1 cellular context compared by ENCODE assay signal in the genomic region with DNA sequence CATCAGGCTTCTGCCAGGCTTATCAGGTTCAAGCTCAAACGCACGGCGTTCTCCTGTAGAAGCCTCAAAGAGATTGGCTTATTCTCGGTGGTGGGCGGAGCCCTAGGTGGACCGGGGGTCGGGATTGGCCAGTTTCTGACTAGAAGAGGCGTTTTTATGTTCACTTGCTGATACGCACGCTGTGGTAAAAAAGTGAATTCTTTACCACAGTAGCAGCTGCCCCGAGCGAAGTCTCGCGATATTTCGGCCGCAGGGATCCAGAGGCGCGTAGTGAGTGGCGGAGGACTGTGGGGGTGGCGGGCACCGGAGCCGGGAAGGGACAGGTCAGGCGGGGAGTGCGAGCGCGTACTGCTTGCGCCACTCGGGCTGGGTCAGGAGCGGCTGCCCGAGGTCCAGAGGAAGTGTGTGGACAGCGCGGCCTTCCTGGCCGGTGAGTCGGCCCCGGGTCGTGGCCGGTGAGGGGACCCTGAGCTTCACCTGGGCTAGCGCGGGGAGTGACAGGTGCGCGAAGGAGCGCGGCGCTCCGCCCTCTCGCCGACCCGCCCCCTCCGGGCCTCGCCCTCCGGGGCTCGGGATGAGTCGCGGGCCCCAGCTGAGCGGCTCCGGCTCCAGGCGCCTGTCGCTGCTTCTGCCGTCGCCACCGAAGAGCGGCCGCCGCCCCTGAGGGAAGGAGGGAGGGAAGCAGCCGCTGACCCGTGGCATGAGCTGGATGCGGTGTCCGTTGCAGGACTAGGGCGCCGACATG.
A peak's percentile ranks its signal among the peaks of the same experiment; 100 is the strongest.
TF ChIP-seq lines count a peak whose summit lies in the region.

Gene DMXL1 (plus strand): TSS at position 260 of the 745 bp plus-strand sequence. CDS start 483 bp downstream, at position 743.

TF ChIP-seq in K562, 482 proteins besides CTCF, POLR2A, EP300 and RAD21 (continued from another document and continues in another):
- TF ChIP-seq ATF4 (CRISPR knock-in tag; IDR thresholded peaks at IDR 0.05): peak; percentile 63; the same call in 1 of the 2 replicates
- 0 out of 2 replicates have a peak, but pooled peaks have one; percentile 78 for TF ChIP-seq ZC3H4 (CRISPR knock-in tag; IDR thresholded peaks at IDR 0.05; ENCODE audit: borderline replicate concordance)
- peak; percentile 76; the same call in 1 of the 2 replicates for TF ChIP-seq HNRNPL (IDR thresholded peaks at IDR 0.05; ENCODE audit: low read depth, low read length)
- no peak for TF ChIP-seq HEY1 (CRISPR knock-in tag; IDR thresholded peaks at IDR 0.05; ENCODE audit: borderline replicate concordance)
- no peak for TF ChIP-seq ZNF79 (CRISPR knock-in tag; IDR thresholded peaks at IDR 0.05; ENCODE audit: low read depth)
- TF ChIP-seq RBM34 (IDR thresholded peaks at IDR 0.05; ENCODE audit: borderline replicate concordance, insufficient read depth, low read length): 0 out of 2 replicates have a peak, but pooled peaks have one; percentile 67
- TF ChIP-seq ZNF263 (CRISPR knock-in tag; IDR thresholded peaks at IDR 0.05; ENCODE audit: borderline replicate concordance): peak; percentile 48; the same call in 1 of the 2 replicates
- TF ChIP-seq, protein P1, sequence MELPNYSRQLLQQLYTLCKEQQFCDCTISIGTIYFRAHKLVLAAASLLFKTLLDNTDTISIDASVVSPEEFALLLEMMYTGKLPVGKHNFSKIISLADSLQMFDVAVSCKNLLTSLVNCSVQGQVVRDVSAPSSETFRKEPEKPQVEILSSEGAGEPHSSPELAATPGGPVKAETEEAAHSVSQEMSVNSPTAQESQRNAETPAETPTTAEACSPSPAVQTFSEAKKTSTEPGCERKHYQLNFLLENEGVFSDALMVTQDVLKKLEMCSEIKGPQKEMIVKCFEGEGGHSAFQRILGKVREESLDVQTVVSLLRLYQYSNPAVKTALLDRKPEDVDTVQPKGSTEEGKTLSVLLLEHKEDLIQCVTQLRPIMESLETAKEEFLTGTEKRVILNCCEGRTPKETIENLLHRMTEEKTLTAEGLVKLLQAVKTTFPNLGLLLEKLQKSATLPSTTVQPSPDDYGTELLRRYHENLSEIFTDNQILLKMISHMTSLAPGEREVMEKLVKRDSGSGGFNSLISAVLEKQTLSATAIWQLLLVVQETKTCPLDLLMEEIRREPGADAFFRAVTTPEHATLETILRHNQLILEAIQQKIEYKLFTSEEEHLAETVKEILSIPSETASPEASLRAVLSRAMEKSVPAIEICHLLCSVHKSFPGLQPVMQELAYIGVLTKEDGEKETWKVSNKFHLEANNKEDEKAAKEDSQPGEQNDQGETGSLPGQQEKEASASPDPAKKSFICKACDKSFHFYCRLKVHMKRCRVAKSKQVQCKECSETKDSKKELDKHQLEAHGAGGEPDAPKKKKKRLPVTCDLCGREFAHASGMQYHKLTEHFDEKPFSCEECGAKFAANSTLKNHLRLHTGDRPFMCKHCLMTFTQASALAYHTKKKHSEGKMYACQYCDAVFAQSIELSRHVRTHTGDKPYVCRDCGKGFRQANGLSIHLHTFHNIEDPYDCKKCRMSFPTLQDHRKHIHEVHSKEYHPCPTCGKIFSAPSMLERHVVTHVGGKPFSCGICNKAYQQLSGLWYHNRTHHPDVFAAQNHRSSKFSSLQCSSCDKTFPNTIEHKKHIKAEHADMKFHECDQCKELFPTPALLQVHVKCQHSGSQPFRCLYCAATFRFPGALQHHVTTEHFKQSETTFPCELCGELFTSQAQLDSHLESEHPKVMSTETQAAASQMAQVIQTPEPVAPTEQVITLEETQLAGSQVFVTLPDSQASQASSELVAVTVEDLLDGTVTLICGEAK (IDR thresholded peaks at IDR 0.05): no peak
- TF ChIP-seq, protein P1 (CRISPR knock-in tag; IDR thresholded peaks at IDR 0.05): no peak
- no peak for TF ChIP-seq ZNF644 (tag; IDR thresholded peaks at IDR 0.05; ENCODE audit: low read depth)
- no peak for TF ChIP-seq SMARCB1 (IDR thresholded peaks at IDR 0.05; ENCODE audit: insufficient read length, low read depth)
- peak; percentile 85 for TF ChIP-seq CREM (IDR thresholded peaks at IDR 0.05; ENCODE audit: low read depth)
- TF ChIP-seq GATAD2B (IDR thresholded peaks at IDR 0.05; ENCODE audit: borderline replicate concordance): no peak
- no peak for TF ChIP-seq NCOR1 (IDR thresholded peaks at IDR 0.05)
- TF ChIP-seq, protein P2, sequence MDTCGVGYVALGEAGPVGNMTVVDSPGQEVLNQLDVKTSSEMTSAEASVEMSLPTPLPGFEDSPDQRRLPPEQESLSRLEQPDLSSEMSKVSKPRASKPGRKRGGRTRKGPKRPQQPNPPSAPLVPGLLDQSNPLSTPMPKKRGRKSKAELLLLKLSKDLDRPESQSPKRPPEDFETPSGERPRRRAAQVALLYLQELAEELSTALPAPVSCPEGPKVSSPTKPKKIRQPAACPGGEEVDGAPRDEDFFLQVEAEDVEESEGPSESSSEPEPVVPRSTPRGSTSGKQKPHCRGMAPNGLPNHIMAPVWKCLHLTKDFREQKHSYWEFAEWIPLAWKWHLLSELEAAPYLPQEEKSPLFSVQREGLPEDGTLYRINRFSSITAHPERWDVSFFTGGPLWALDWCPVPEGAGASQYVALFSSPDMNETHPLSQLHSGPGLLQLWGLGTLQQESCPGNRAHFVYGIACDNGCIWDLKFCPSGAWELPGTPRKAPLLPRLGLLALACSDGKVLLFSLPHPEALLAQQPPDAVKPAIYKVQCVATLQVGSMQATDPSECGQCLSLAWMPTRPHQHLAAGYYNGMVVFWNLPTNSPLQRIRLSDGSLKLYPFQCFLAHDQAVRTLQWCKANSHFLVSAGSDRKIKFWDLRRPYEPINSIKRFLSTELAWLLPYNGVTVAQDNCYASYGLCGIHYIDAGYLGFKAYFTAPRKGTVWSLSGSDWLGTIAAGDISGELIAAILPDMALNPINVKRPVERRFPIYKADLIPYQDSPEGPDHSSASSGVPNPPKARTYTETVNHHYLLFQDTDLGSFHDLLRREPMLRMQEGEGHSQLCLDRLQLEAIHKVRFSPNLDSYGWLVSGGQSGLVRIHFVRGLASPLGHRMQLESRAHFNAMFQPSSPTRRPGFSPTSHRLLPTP (IDR thresholded peaks at IDR 0.05; ENCODE audit: borderline replicate concordance, extremely low read depth, insufficient read length): no peak
- TF ChIP-seq, protein P3, sequence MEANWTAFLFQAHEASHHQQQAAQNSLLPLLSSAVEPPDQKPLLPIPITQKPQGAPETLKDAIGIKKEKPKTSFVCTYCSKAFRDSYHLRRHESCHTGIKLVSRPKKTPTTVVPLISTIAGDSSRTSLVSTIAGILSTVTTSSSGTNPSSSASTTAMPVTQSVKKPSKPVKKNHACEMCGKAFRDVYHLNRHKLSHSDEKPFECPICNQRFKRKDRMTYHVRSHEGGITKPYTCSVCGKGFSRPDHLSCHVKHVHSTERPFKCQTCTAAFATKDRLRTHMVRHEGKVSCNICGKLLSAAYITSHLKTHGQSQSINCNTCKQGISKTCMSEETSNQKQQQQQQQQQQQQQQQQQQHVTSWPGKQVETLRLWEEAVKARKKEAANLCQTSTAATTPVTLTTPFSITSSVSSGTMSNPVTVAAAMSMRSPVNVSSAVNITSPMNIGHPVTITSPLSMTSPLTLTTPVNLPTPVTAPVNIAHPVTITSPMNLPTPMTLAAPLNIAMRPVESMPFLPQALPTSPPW (CRISPR knock-in tag; IDR thresholded peaks at IDR 0.05): peak; percentile 71
- TF ChIP-seq CEBPZ (IDR thresholded peaks at IDR 0.05; ENCODE audit: borderline replicate concordance, low read depth, low read length): no peak
- peak; percentile 72 for TF ChIP-seq ZNF384 (IDR thresholded peaks at IDR 0.05; ENCODE audit: low read depth, low read length)
- peak in 1 of 2 experiments; percentile 79; a peak in 1 of 4 replicates for TF ChIP-seq TEAD1 (CRISPR knock-in tag; IDR thresholded peaks at IDR 0.05)
- 0 out of 2 replicates have a peak, but pooled peaks have one; percentile 48 for TF ChIP-seq CEBPB (tag; IDR thresholded peaks at IDR 0.05)
- TF ChIP-seq PTBP1 (IDR thresholded peaks at IDR 0.05; ENCODE audit: low read depth, low read length): no peak
- peak; percentile 45 for TF ChIP-seq HCFC1 (IDR thresholded peaks at IDR 0.05; ENCODE audit: low read depth, low read length)
- no peak for TF ChIP-seq LARP7 (IDR thresholded peaks at IDR 0.05)
- no peak for TF ChIP-seq ZNF280A (IDR thresholded peaks at IDR 0.05; ENCODE audit: low read depth, partially characterized antibody)
- TF ChIP-seq U2AF2 (optimal IDR thresholded peaks at IDR 0.05; ENCODE audit: low read depth, low read length): no peak
- TF ChIP-seq KDM5B (IDR thresholded peaks at IDR 0.05; ENCODE audit: insufficient replicate concordance, low read depth, low read length): peak; percentile 86
- TF ChIP-seq, protein P4, sequence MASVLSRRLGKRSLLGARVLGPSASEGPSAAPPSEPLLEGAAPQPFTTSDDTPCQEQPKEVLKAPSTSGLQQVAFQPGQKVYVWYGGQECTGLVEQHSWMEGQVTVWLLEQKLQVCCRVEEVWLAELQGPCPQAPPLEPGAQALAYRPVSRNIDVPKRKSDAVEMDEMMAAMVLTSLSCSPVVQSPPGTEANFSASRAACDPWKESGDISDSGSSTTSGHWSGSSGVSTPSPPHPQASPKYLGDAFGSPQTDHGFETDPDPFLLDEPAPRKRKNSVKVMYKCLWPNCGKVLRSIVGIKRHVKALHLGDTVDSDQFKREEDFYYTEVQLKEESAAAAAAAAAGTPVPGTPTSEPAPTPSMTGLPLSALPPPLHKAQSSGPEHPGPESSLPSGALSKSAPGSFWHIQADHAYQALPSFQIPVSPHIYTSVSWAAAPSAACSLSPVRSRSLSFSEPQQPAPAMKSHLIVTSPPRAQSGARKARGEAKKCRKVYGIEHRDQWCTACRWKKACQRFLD (CRISPR knock-in tag; IDR thresholded peaks at IDR 0.05): no peak
- TF ChIP-seq CHD4 (IDR thresholded peaks at IDR 0.05; ENCODE audit: insufficient read depth, insufficient replicate concordance, low read depth, low read length, poor library complexity, severe bottlenecking): no peak
- TF ChIP-seq CEBPG (CRISPR knock-in tag; IDR thresholded peaks at IDR 0.05): peak; percentile 29; the same call in 1 of the 2 replicates
- peak in 1 of 2 experiments; percentile 28; a peak in 2 of 4 replicates for TF ChIP-seq CEBPG (tag; conservative IDR thresholded peaks at IDR 0.05 in 1 of 2, IDR thresholded peaks at IDR 0.05 in 1 of 2)
- no peak for TF ChIP-seq NCOA6 (IDR thresholded peaks at IDR 0.05)
- no peak for TF ChIP-seq ZNF589 (CRISPR knock-in tag; IDR thresholded peaks at IDR 0.05; ENCODE audit: low read depth)
- peak; percentile 62 for TF ChIP-seq PHF20 (IDR thresholded peaks at IDR 0.05; ENCODE audit: partially characterized antibody)
